Comparison of ENCODE assay signal across 8 cellular contexts in the genomic region with DNA sequence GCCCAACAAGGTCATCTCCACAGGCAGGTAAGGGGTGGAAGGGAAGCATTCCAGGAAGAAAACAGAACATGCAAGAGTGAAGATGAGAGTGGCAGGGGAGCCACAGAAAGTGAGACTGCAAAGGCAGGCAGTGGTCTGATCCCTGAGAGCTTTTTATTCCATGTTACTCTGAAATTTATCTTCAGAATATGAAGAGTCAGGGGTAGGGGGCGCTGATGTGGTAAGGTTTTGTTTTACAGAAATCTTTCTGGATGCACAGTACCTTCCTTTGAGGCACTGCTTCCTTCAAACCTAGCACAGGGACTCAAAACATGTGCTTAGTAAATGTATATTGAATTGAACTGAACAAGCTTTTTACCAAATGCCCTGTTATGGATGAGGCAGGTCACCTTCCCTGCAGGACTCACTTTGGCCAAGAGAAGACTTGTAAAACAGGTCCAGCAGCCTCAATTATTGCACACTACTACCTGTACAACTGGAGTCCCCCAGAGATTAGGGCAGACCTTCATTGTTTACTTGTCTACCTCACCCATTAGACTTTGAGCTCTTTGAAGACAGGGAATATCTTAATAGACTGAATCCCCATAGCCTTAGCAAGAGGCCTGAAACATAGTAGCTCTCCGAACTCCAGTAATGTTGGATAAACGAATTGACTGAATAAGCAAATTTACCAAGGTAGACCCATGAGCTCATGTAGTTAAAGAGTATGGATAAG. TPM values are rescaled to one million over a fixed set of nuclear protein-coding genes. Genes with fewer than 3 reads are reported as not detected.
DNase-seq lines count a peak whose midpoint lies in the region; ATAC-seq and TF ChIP-seq lines count a peak whose summit lies in the region.

No MANE protein-coding gene starts in this region.

- ATAC-seq in GM18502 (IDR thresholded peaks at IDR 0.05; ENCODE audit: poor library complexity, unreplicated experiment) (no peak), HG03045 (IDR thresholded peaks at IDR 0.05; ENCODE audit: unreplicated experiment) (no peak)

- no peaks in the 10 kb centered on the region for H3K36me3 ChIP-seq in neural cell (ENCODE audit: insufficient read depth, low read length)

- H3K9me3 ChIP-seq in neural cell (ENCODE audit: low read length), result no peaks in the 10 kb centered on the region

- no peaks in the 10 kb centered on the region for H3K36me3 Mint-ChIP-seq in brain

- H2AFZ ChIP-seq in neural cell (ENCODE audit: low read depth, low read length), result no peak overlapping the region

- no peak for TF ChIP-seq EP300 in neural cell (conservative IDR thresholded peaks at IDR 0.05; ENCODE audit: poor library complexity, severe bottlenecking)

- peak overlapping the region; percentile 90 for H3K4me3 ChIP-seq in neural cell (ENCODE audit: low read length)

- peaks cover 7% of the 10 kb centered on the region for H3K27me3 Mint-ChIP-seq in brain

- peaks cover 62% of the 10 kb centered on the region for H3K4me1 Mint-ChIP-seq in brain

- H3K9me2 ChIP-seq in neural cell (ENCODE audit: insufficient read depth, low read length), result no peaks in the 10 kb centered on the region

- peak overlapping the region; percentile 94 for H3K4me2 ChIP-seq in neural cell (ENCODE audit: low read length)

- peak overlapping the region; percentile 86 to 89 (median 88) for H3K27ac Mint-ChIP-seq in brain

- H3K27ac ChIP-seq in neural cell (ENCODE audit: low read length), result no peak overlapping the region

- peaks cover 5% of the 10 kb centered on the region for H3F3A ChIP-seq in neural cell (ENCODE audit: insufficient read depth, low read length, poor library complexity, severe bottlenecking)

- H3K79me2 ChIP-seq in neural cell (replicated peaks; ENCODE audit: insufficient read depth, low read length), result peaks cover 40% of the 10 kb centered on the region

- peak; percentile 20 for TF ChIP-seq RAD21 in neural cell (conservative IDR thresholded peaks at IDR 0.05)

- H4K20me1 ChIP-seq in neural cell (ENCODE audit: insufficient read depth), result no peaks in the 10 kb centered on the region

- no peak overlapping the region for H3K9ac ChIP-seq in neural cell (ENCODE audit: low read length)

- H3K27me3 ChIP-seq in neural cell (ENCODE audit: insufficient read depth, low read depth, low read length), result no peaks in the 10 kb centered on the region

- peak; percentile 30 for DNase-seq in activated T-cell treated with anti-CD3 and anti-CD28 coated beads, Interleukin-2, amount 50 U/mL, for 1 hour
- DNase-seq in activated T-cell treated with anti-CD3 and anti-CD28 coated beads for 4 hours (no peak), NCI-H526 (lab: John Stamatoyannopoulos, UW) (peak; percentile 88 to 93), GM03348 (ENCODE audit: low spot score) (no peak)

- peak overlapping the region; percentile 86 to 94 (median 91) for H3K4me3 Mint-ChIP-seq in brain

- TF ChIP-seq CTCF in brain (conservative IDR thresholded peaks at IDR 0.05) (peak; percentile 28 to 67), neural cell (IDR thresholded peaks at IDR 0.05; ENCODE audit: poor library complexity, severe bottlenecking) (peak; percentile 59)

- H3K9me3 Mint-ChIP-seq in brain, result peaks cover 0 to 4% (median 0%) of the 10 kb centered on the region in 5 experiments

TF ChIP-seq in neural cell, 6 proteins besides CTCF, POLR2A, EP300 and RAD21:
- TF ChIP-seq POLR2AphosphoS5 (IDR thresholded peaks at IDR 0.05) (no peak), SMC3 (conservative IDR thresholded peaks at IDR 0.05; ENCODE audit: poor library complexity) (peak; percentile 33)

RNA-seq across cellular contexts. Expression of a gene that starts 2.2 kb away (rescaled TPM):
- polyA plus RNA-seq in brain (ENCODE audit: insufficient read depth, low read depth, low replicate concordance) (62.6 TPM), neural cell (65.2 and 83.6 TPM in 2 replicates)
- 125 and 126 TPM in 2 replicates for polyA minus RNA-seq in neural cell

Comparison
In these comparisons a context has a peak if more than half of its experiments do, and no peak if none do; other contexts are left out.
1. DNase-seq: peak in activated T-cell treated with anti-CD3 and anti-CD28 coated beads, Interleukin-2, amount 50 U/mL, for 1 hour (single experiment) and NCI-H526 (2 of 2); none in activated T-cell treated with anti-CD3 and anti-CD28 coated beads for 4 hours (single experiment) and GM03348 (single experiment).